16 cellular contexts compared by ENCODE assay signal in genomic region chr1:203465146-203465798, GRCh38. TPM values are rescaled to one million over a fixed set of nuclear protein-coding genes. Genes with fewer than 3 reads are reported as not detected.
DNase-seq lines count a peak whose midpoint lies in the region; ATAC-seq and TF ChIP-seq lines count a peak whose summit lies in the region.
"Had no signal": no experiment of that assay in that cellular context is flagged by ENCODE, and none has a peak within 500 bp of the region (broad histone marks: within the 10 kb centered on the region; RNA-seq: fewer than 3 reads in every experiment).

No MANE protein-coding gene starts in this region.

- H3K27me3 ChIP-seq in dorsolateral prefrontal cortex (no peaks in the 10 kb centered on the region), layer of hippocampus (ENCODE audit: control insufficient read depth, insufficient read depth, low read length) (no peaks in the 10 kb centered on the region)

- H3K4me1 ChIP-seq in urinary bladder (ENCODE audit: insufficient read depth): no peaks in the 10 kb centered on the region

- TF ChIP-seq CTCF in dorsolateral prefrontal cortex (IDR thresholded peaks at IDR 0.05 in 54 of 56, conservative IDR thresholded peaks at IDR 0.05 in 2 of 56; ENCODE audit: low read depth in 1 of 56, partially characterized antibody in 56 of 56): no peak

- H3K4me3 ChIP-seq in dorsolateral prefrontal cortex: no peak overlapping the region
- H3K4me3 ChIP-seq in urinary bladder (ENCODE audit: low read depth, low read length): no peak overlapping the region

- no peak for DNase-seq in dorsolateral prefrontal cortex
- DNase-seq in sciatic nerve (ENCODE audit: low spot score): no peak
- no peak for DNase-seq in NCI-H2227 (lab: John Stamatoyannopoulos, UW; ENCODE audit: unreplicated experiment)
- DNase-seq in stimulated activated CD4-positive, alpha-beta T cell treated with anti-CD3 and anti-CD28 coated beads, Interleukin-4, amount 100 ng/mL, for 1 hour: no peak
- DNase-seq: activated CD4-positive, alpha-beta T cell treated with anti-CD3 and anti-CD28 coated beads, Interleukin-2, amount 50 U/mL, for 48 hours; activated T-cell treated with anti-CD3 and anti-CD28 coated beads, Interleukin-2, amount 50 U/mL, for 4 hours; NCI-H2081 treated with DMSO at 0.1 percent for 48 hours; NCI-H526 treated with DMSO at 0.1 percent for 48 hours; stimulated activated naive CD4-positive, alpha-beta T cell treated with Interleukin-2 at 50 U/mL for 16 hours had no signal

- peak; percentile 78 for ATAC-seq in sciatic nerve
- no peak for ATAC-seq in GM18502 (IDR thresholded peaks at IDR 0.05; ENCODE audit: poor library complexity, unreplicated experiment)
- ATAC-seq: activated T-cell treated with anti-CD3 and anti-CD28 coated beads, Interleukin-2, amount 50 U/mL, for 4 hours; left colon had no signal

- 48% methylated on average over 11 of the region's 11 CpGs for WGBS in urinary bladder

- intact Hi-C loops in dorsolateral prefrontal cortex (cut with DNase I) (no loop called here), sciatic nerve (cut with DNase I) (no loop called here)

- H3K27ac ChIP-seq in dorsolateral prefrontal cortex (peak overlapping the region in 35 of 59 donors; percentile 1 to 84 (median 51)), layer of hippocampus (ENCODE audit: low read depth, low read length) (peak overlapping the region; percentile 21), urinary bladder (ENCODE audit: low read depth) (peak overlapping the region; percentile 82)

- no peaks in the 10 kb centered on the region for H3K36me3 ChIP-seq in urinary bladder (ENCODE audit: insufficient read depth)

RNA-seq across cellular contexts. Expression of gene PRELP, which starts 10.3 kb away (rescaled TPM):
- total RNA-seq in dorsolateral prefrontal cortex (10 to 100 TPM in 104 of 120 experiments, 1 to 10 TPM in 16; 4.5 to 44.2 (median 15.2) TPM), sciatic nerve (200 TPM), urinary bladder (6.3 TPM)
- 232 TPM for polyA plus RNA-seq in urinary bladder
- polyA plus RNA-seq: IgD-negative memory B cell, neural cell had no signal

RNA-seq across cellular contexts. Expression of gene OPTC, which starts 28.7 kb away (rescaled TPM):
- total RNA-seq in dorsolateral prefrontal cortex: 1 to 10 TPM in 1 of 120 experiments, under 1 TPM in 1, not detected in 118; 0.48 to 1.4 TPM
- not detected for total RNA-seq in sciatic nerve
- not detected for total RNA-seq in urinary bladder
- polyA plus RNA-seq in urinary bladder: 0.05 TPM
- total RNA-seq: activated T-cell treated with anti-CD3 and anti-CD28 coated beads, Interleukin-2, amount 50 U/mL, for 4 hours; left colon had no signal
- polyA plus RNA-seq: BJ, IgD-negative memory B cell, neural cell had no signal

Comparison
In these comparisons a context has a peak if more than half of its experiments do, and no peak if none do; other contexts are left out.
1. H3K27ac ChIP-seq: peak in every context shown above with its lines; median percentile 82 in urinary bladder; 51 in dorsolateral prefrontal cortex; 21 in layer of hippocampus.